Comparison of ENCODE assay signal across 15 cellular contexts in genomic region chr4:106986486-106986885, GRCh38. TPM values are rescaled to one million over a fixed set of nuclear protein-coding genes. Genes with fewer than 3 reads are reported as not detected.
DNase-seq lines count a peak whose midpoint lies in the region; TF ChIP-seq lines count a peak whose summit lies in the region.
"Had no signal": no experiment of that assay in that cellular context is flagged by ENCODE, and none has a peak within 500 bp of the region (broad histone marks: within the 10 kb centered on the region; RNA-seq: fewer than 3 reads in every experiment).

No MANE protein-coding gene starts in this region.

- TF ChIP-seq POLR2A in lower leg skin (IDR thresholded peaks at IDR 0.05) = no peak
- TF ChIP-seq POLR2A in Peyer's patch (IDR thresholded peaks at IDR 0.05) = no peak

- H3K4me1 Mint-ChIP-seq in chondrocyte (ENCODE audit: low read depth) = peaks cover 33% of the 10 kb centered on the region

- no peak overlapping the region for H3K4me3 Mint-ChIP-seq in chondrocyte (ENCODE audit: unreplicated experiment)
- H3K4me3 Mint-ChIP-seq: activated naive CD8-positive, alpha-beta T cell; dendritic cell treated with granulocyte-macrophage colony-stimulating factor and Interleukin-4, amounts not matched to agents 40 ng/mL and 50 ng/mL, for 4 days; GM23338 had no signal

- WGBS in lower leg skin, 2 donors = 37 to 46% methylated on average over 1 of the region's 1 CpG

- TF ChIP-seq CTCF in chondrocyte (IDR thresholded peaks at IDR 0.05) (no peak), WERI-Rb-1 (IDR thresholded peaks at IDR 0.05; ENCODE audit: low read depth, low read length) (no peak), lower leg skin (IDR thresholded peaks at IDR 0.05) (no peak), Peyer's patch (IDR thresholded peaks at IDR 0.05) (no peak)

- peak overlapping the region; percentile 84 for H3K27ac Mint-ChIP-seq in chondrocyte (ENCODE audit: unreplicated experiment)
- H3K27ac Mint-ChIP-seq: activated naive CD8-positive, alpha-beta T cell; dendritic cell treated with granulocyte-macrophage colony-stimulating factor and Interleukin-4, amounts not matched to agents 40 ng/mL and 50 ng/mL, for 4 days; GM23338 had no signal

- no peaks in the 10 kb centered on the region for H3K27me3 Mint-ChIP-seq in chondrocyte (ENCODE audit: low read depth)
- H3K27me3 Mint-ChIP-seq: activated naive CD8-positive, alpha-beta T cell; dendritic cell treated with granulocyte-macrophage colony-stimulating factor and Interleukin-4, amounts not matched to agents 40 ng/mL and 50 ng/mL, for 4 days had no signal

- intact Hi-C loops in lower leg skin (cut with DNase I; ENCODE audit: low total_unique reads) = no loop called here

- H3K4me3 ChIP-seq in WERI-Rb-1 (ENCODE audit: low read depth, low read length) (no peak overlapping the region), lower leg skin (ENCODE audit: low read depth, poor library complexity, severe bottlenecking) (no peak overlapping the region), Peyer's patch (no peak overlapping the region)
- H3K4me3 ChIP-seq: GM12878, GM23338, sigmoid colon, suprapubic skin had no signal

- no peaks in the 10 kb centered on the region for H3K9me3 Mint-ChIP-seq in chondrocyte (ENCODE audit: low read depth)
- H3K9me3 Mint-ChIP-seq: GM23338 had no signal

- H3K36me3 ChIP-seq in WERI-Rb-1 (no peaks in the 10 kb centered on the region), Peyer's patch (no peaks in the 10 kb centered on the region)
- H3K36me3 ChIP-seq: sigmoid colon, suprapubic skin had no signal

- H3K27ac ChIP-seq in WERI-Rb-1 (no peak overlapping the region), Peyer's patch (no peak overlapping the region)
- H3K27ac ChIP-seq: sigmoid colon, suprapubic skin had no signal

- DNase-seq in GM03348 (ENCODE audit: low spot score) (peak; percentile 40), NCI-H1930 (lab: John Stamatoyannopoulos, UW) (peak; percentile 7 to 13), chondrocyte (ENCODE audit: low spot score) (no peak), renal cortical epithelial cell (ENCODE audit: low read depth) (peak; percentile 10), WERI-Rb-1 (no peak), lower leg skin (ENCODE audit: low spot score in 2 of 2) (no peak), Peyer's patch (no peak)
- DNase-seq: NCI-H1092, SHP77 treated with DMSO at 0.1 percent for 48 hours, sigmoid colon had no signal

- H3K9me3 ChIP-seq in WERI-Rb-1 (ENCODE audit: severe bottlenecking) (no peaks in the 10 kb centered on the region), Peyer's patch (no peaks in the 10 kb centered on the region)
- H3K9me3 ChIP-seq: sigmoid colon, suprapubic skin had no signal

- H3K4me1 ChIP-seq in Peyer's patch = no peaks in the 10 kb centered on the region
- H3K4me1 ChIP-seq: sigmoid colon, suprapubic skin had no signal

- H3K27me3 ChIP-seq in WERI-Rb-1 (ENCODE audit: insufficient read depth, low read depth, severe bottlenecking) = no peaks in the 10 kb centered on the region
- no peaks in the 10 kb centered on the region for H3K27me3 ChIP-seq in Peyer's patch
- H3K27me3 ChIP-seq: sigmoid colon, suprapubic skin had no signal

- H3K36me3 Mint-ChIP-seq in chondrocyte (ENCODE audit: low read depth) = peaks cover 2% of the 10 kb centered on the region
- H3K36me3 Mint-ChIP-seq: activated naive CD8-positive, alpha-beta T cell had no signal

RNA-seq across cellular contexts. Expression of gene DKK2, which starts 49.6 kb away (rescaled TPM):
- total RNA-seq in chondrocyte (107 to 259 TPM (median 109 TPM) in 3 replicates), renal cortical epithelial cell (0.65 and 1.0 TPM in 2 replicates), lower leg skin (1 to 10 TPM in 3 of 4 donors, under 1 TPM in 1; 0.61 to 3.2 (median 1.8) TPM), Peyer's patch (1 to 10 TPM in 1 of 4 donors, under 1 TPM in 2, not detected in 1; 0.53 to 4.1 (median 0.67) TPM)
- total RNA-seq: GM12878, GM23338 had no signal

Comparison
In these comparisons a context has a peak if more than half of its experiments do, and no peak if none do; other contexts are left out.
1. DNase-seq: peak in GM03348 (single experiment), NCI-H1930 (2 of 2) and renal cortical epithelial cell (single experiment); none in chondrocyte (single experiment), WERI-Rb-1 (single experiment), lower leg skin (0 of 2) and Peyer's patch (0 of 3).
2. RNA of gene DKK2, which starts 49.6 kb away (total RNA-seq): 107 to 259 TPM in chondrocyte; 0.61 to 3.2 TPM in lower leg skin, 0.53 to 4.1 TPM in Peyer's patch and 0.65 to 1.0 TPM in renal cortical epithelial cell; every median in the first group is over 10 times any median in the second.